Comparison of ENCODE assay signal across 8 cellular contexts in genomic region chr4:186724048-186724860, GRCh38. TPM values are rescaled to one million over a fixed set of nuclear protein-coding genes. Genes with fewer than 3 reads are reported as not detected.
DNase-seq lines count a peak whose midpoint lies in the region; ATAC-seq and TF ChIP-seq lines count a peak whose summit lies in the region.

No MANE protein-coding gene starts in this region.

- peaks cover 15% of the 10 kb centered on the region for H3K4me1 ChIP-seq in ES-I3 (ENCODE audit: insufficient read depth, low read length)
- peaks cover 20% of the 10 kb centered on the region for H3K4me1 ChIP-seq in PC-3 (ENCODE audit: insufficient read depth, low read length)
- no peaks in the 10 kb centered on the region for H3K4me1 ChIP-seq in aorta (ENCODE audit: control insufficient read depth in 1 of 2, insufficient read depth in 2 of 2, low read length in 2 of 2)

- intact Hi-C loops in PC-3 (cut with micrococcal nuclease) (loop anchor here (10.0 kb wide), 1 partner anchor 691 kb away; no protein-coding TSS in a partner anchor), aorta (cut with DNase I) (loop anchor here (5.0 to 10.0 kb wide), 7 partner anchors 37 to 1311 kb away; no protein-coding TSS in a partner anchor)

- peaks cover 6% of the 10 kb centered on the region; the same call in 1 of the 2 replicates for H3K9me3 ChIP-seq in ES-I3 (ENCODE audit: control insufficient read depth, insufficient read depth, low read length)
- no peaks in the 10 kb centered on the region for H3K9me3 ChIP-seq in PC-3 (ENCODE audit: low read length)
- H3K9me3 ChIP-seq in aorta (ENCODE audit: control insufficient read depth, low read length): no peaks in the 10 kb centered on the region

- no peaks in the 10 kb centered on the region for H3F3A ChIP-seq in PC-3 (ENCODE audit: low read length, unreplicated experiment)

- H3K27me3 ChIP-seq in PC-3 (ENCODE audit: low read length): no peaks in the 10 kb centered on the region
- H3K27me3 ChIP-seq in aorta (ENCODE audit: control insufficient read depth in 1 of 2, insufficient read depth in 2 of 2, low read length in 1 of 2): no peaks in the 10 kb centered on the region

- POLR2A ChIA-PET in PC-3 (lab: Charles Lee; ENCODE audit: unreplicated experiment): no interaction called here

- peak overlapping the region; percentile 96 for H3K4me3 ChIP-seq in PC-3 (ENCODE audit: low read length)
- H3K4me3 ChIP-seq in aorta (ENCODE audit: low read length in 2 of 2): peak overlapping the region; percentile 38 to 90

- peak overlapping the region; percentile 87 for H2AFZ ChIP-seq in PC-3 (ENCODE audit: low read length)

- TF ChIP-seq CTCF in PC-3 (conservative IDR thresholded peaks at IDR 0.05; ENCODE audit: low read depth, low read length): no peak

- CTCF ChIA-PET in PC-3 (lab: Charles Lee): interaction anchor here (0.6 kb wide), 4 partner anchors 11 to 1883 kb away, joined by 3 to 12 read pairs (median 6); no protein-coding TSS in a partner anchor

- peak overlapping the region; percentile 44 for H3K27ac ChIP-seq in PC-3 (ENCODE audit: low read length)
- H3K27ac ChIP-seq in epithelial cell of prostate: peak overlapping the region; percentile 97
- H3K27ac ChIP-seq in aorta (ENCODE audit: low read depth in 1 of 2, low read length in 2 of 2): peak overlapping the region; percentile 87 to 99

- DNase-seq in PC-3 (peak; percentile 37), epithelial cell of prostate (ENCODE audit: low read depth, low spot score) (no peak), midbrain (lab: John Stamatoyannopoulos, UW) (peak; percentile 66), aorta (peak; percentile 68 to 88), CD1c-positive myeloid dendritic cell (ENCODE audit: extremely low spot score) (no peak), epidermal melanocyte (ENCODE audit: insufficient read length, low spot score) (no peak)

- no peaks in the 10 kb centered on the region for H3K9me2 ChIP-seq in PC-3 (replicated peaks; ENCODE audit: low read length)

- peaks cover 69% of the 10 kb centered on the region for H3K79me2 ChIP-seq in PC-3 (ENCODE audit: low read length)

- WGBS in aorta, 2 donors: 0 to 1% methylated on average over 62 to 64 of the region's 64 CpGs

- H3K36me3 ChIP-seq in ES-I3 (ENCODE audit: insufficient read depth, low read length) (no peaks in the 10 kb centered on the region), PC-3 (ENCODE audit: low read depth, low read length) (peaks cover 8% of the 10 kb centered on the region; the same call in 1 of the 2 replicates), aorta (ENCODE audit: control insufficient read depth in 1 of 2, insufficient read depth in 2 of 2, low read length in 1 of 2) (no peaks in the 10 kb centered on the region)

- H4K20me1 ChIP-seq in PC-3 (ENCODE audit: low read length): peaks cover 16% of the 10 kb centered on the region; the same call in 1 of the 2 replicates

- ATAC-seq in PC-3 (0 out of 2 replicates have a peak, but pooled peaks have one; percentile 2), aorta (ENCODE audit: low FRiP score) (peak; percentile 76), HG03135 (IDR thresholded peaks at IDR 0.05; ENCODE audit: unreplicated experiment) (no peak)

- peak overlapping the region; percentile 97 for H3K4me2 ChIP-seq in PC-3 (ENCODE audit: low read length)

- BruUV-seq in PC-3 (replicated peaks; lab: Mats Ljungman, UMichigan): TSS peak; percentile 31

- H3K9ac ChIP-seq in ES-I3 (ENCODE audit: low read depth, low read length): peak overlapping the region; percentile 86
- peak overlapping the region; percentile 87 for H3K9ac ChIP-seq in PC-3 (ENCODE audit: low read length)

RNA-seq across cellular contexts. Expression of gene FAT1, which starts 0.6 kb away (rescaled TPM):
- 91.1 and 92.4 TPM in 2 replicates for total RNA-seq in PC-3 (2014; rRNA removed)
- 100 to 1,000 TPM in 1 of 2 donors, 10 to 100 TPM in 1; 95.3 to 106 TPM for total RNA-seq in aorta
- 10 to 100 TPM; 23.5 to 41.2 TPM for polyA plus RNA-seq in aorta

Comparison
In these comparisons a context has a peak if more than half of its experiments do, and no peak if none do; other contexts are left out.
1. DNase-seq: peak in PC-3 (single experiment), midbrain (single experiment) and aorta (2 of 2); none in epithelial cell of prostate (single experiment), CD1c-positive myeloid dendritic cell (single experiment) and epidermal melanocyte (single experiment).
2. H3K27ac ChIP-seq: peak in every context shown above with its lines; median percentile 97 in epithelial cell of prostate; 93 in aorta; 44 in PC-3.